In the genomic region with DNA sequence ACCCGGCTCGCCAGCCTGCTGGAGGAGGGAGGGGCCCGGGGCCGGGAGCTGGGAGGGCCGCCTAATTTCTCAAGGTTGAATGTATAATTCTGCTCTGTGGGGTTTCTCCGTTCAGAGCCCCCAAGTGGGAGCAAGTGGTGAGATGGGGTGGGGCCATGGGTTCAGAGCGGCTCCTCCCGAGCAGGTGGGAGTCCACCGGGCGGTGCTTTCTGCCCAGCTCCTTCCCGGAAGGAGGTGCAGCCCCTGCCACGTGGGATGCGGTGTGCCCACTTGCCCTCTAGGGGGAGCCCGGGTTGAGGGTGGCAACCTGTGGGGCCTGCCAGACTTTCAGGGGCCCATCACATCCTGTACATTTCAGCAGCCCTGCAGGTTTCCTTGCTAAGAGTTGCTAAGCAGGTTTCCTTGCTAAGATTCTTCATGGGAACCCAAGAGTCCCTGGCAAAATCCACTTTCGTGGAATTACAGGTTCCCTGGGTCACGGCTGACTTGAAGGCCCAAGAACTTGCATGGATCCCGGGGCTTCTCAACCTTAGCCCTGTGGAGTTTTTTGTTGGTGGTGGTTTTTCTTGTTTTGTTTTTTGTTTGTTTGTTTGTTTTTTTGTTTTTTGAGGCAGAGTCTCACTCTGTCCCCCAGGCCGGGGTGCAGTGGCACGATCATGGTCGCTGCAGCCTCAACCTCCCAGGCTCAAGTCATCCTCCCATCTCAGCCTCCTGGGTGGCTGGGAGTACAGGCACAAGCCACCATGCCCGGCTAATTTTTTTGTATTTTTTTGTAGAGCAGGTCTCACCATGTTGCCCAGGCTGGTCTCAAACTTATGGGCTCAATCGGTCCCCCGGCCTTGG, we compare ENCODE assay signal across 2 cellular contexts.
TF ChIP-seq lines count a peak whose summit lies in the region.

No MANE protein-coding gene starts in this region.

TF ChIP-seq in K562, 482 proteins besides CTCF, POLR2A, EP300 and RAD21 (continues in another document):
- TF ChIP-seq, protein P1, sequence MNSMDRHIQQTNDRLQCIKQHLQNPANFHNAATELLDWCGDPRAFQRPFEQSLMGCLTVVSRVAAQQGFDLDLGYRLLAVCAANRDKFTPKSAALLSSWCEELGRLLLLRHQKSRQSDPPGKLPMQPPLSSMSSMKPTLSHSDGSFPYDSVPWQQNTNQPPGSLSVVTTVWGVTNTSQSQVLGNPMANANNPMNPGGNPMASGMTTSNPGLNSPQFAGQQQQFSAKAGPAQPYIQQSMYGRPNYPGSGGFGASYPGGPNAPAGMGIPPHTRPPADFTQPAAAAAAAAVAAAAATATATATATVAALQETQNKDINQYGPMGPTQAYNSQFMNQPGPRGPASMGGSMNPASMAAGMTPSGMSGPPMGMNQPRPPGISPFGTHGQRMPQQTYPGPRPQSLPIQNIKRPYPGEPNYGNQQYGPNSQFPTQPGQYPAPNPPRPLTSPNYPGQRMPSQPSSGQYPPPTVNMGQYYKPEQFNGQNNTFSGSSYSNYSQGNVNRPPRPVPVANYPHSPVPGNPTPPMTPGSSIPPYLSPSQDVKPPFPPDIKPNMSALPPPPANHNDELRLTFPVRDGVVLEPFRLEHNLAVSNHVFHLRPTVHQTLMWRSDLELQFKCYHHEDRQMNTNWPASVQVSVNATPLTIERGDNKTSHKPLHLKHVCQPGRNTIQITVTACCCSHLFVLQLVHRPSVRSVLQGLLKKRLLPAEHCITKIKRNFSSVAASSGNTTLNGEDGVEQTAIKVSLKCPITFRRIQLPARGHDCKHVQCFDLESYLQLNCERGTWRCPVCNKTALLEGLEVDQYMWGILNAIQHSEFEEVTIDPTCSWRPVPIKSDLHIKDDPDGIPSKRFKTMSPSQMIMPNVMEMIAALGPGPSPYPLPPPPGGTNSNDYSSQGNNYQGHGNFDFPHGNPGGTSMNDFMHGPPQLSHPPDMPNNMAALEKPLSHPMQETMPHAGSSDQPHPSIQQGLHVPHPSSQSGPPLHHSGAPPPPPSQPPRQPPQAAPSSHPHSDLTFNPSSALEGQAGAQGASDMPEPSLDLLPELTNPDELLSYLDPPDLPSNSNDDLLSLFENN (IDR thresholded peaks at IDR 0.05; ENCODE audit: low read depth in 2 of 2, low read length in 2 of 2), result 0 out of 4 replicates have a peak, but pooled peaks of 1 of the 2 experiments have one; percentile 42
- TF ChIP-seq, protein P2, sequence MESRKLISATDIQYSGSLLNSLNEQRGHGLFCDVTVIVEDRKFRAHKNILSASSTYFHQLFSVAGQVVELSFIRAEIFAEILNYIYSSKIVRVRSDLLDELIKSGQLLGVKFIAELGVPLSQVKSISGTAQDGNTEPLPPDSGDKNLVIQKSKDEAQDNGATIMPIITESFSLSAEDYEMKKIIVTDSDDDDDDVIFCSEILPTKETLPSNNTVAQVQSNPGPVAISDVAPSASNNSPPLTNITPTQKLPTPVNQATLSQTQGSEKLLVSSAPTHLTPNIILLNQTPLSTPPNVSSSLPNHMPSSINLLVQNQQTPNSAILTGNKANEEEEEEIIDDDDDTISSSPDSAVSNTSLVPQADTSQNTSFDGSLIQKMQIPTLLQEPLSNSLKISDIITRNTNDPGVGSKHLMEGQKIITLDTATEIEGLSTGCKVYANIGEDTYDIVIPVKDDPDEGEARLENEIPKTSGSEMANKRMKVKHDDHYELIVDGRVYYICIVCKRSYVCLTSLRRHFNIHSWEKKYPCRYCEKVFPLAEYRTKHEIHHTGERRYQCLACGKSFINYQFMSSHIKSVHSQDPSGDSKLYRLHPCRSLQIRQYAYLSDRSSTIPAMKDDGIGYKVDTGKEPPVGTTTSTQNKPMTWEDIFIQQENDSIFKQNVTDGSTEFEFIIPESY (CRISPR knock-in tag; IDR thresholded peaks at IDR 0.05), result peak; percentile 42; the same call in 1 of the 2 replicates
- no peak for TF ChIP-seq ZNF586 (CRISPR knock-in tag; conservative IDR thresholded peaks at IDR 0.05)
- no peak for TF ChIP-seq HIVEP1 (CRISPR knock-in tag; IDR thresholded peaks at IDR 0.05)
- TF ChIP-seq SRSF1 (IDR thresholded peaks at IDR 0.05; ENCODE audit: low read depth, low read length), result no peak
- TF ChIP-seq SRSF9 (IDR thresholded peaks at IDR 0.05; ENCODE audit: borderline replicate concordance, low read depth, low read length), result no peak
- TF ChIP-seq ZNF23 (CRISPR knock-in tag; IDR thresholded peaks at IDR 0.05), result no peak
- no peak for TF ChIP-seq ZNF232 (CRISPR knock-in tag; IDR thresholded peaks at IDR 0.05)

TF ChIP-seq in HepG2, 621 proteins besides CTCF, POLR2A, EP300 and RAD21 (continued from another document and continues in another):
- TF ChIP-seq, protein P3, sequence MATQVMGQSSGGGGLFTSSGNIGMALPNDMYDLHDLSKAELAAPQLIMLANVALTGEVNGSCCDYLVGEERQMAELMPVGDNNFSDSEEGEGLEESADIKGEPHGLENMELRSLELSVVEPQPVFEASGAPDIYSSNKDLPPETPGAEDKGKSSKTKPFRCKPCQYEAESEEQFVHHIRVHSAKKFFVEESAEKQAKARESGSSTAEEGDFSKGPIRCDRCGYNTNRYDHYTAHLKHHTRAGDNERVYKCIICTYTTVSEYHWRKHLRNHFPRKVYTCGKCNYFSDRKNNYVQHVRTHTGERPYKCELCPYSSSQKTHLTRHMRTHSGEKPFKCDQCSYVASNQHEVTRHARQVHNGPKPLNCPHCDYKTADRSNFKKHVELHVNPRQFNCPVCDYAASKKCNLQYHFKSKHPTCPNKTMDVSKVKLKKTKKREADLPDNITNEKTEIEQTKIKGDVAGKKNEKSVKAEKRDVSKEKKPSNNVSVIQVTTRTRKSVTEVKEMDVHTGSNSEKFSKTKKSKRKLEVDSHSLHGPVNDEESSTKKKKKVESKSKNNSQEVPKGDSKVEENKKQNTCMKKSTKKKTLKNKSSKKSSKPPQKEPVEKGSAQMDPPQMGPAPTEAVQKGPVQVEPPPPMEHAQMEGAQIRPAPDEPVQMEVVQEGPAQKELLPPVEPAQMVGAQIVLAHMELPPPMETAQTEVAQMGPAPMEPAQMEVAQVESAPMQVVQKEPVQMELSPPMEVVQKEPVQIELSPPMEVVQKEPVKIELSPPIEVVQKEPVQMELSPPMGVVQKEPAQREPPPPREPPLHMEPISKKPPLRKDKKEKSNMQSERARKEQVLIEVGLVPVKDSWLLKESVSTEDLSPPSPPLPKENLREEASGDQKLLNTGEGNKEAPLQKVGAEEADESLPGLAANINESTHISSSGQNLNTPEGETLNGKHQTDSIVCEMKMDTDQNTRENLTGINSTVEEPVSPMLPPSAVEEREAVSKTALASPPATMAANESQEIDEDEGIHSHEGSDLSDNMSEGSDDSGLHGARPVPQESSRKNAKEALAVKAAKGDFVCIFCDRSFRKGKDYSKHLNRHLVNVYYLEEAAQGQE (IDR thresholded peaks at IDR 0.05; ENCODE audit: borderline replicate concordance in 1 of 2, low read depth in 1 of 2, low read length in 2 of 2), result no peak
- TF ChIP-seq REL (CRISPR knock-in tag; conservative IDR thresholded peaks at IDR 0.05) (no peak), ZNF552 (CRISPR knock-in tag; IDR thresholded peaks at IDR 0.05; ENCODE audit: borderline replicate concordance) (no peak), ZNF24 (IDR thresholded peaks at IDR 0.05) (no peak), NFE2 (CRISPR knock-in tag; IDR thresholded peaks at IDR 0.05) (no peak), BCL6 (CRISPR knock-in tag; IDR thresholded peaks at IDR 0.05) (peak; percentile 46; the same call in 1 of the 2 replicates), RARA (CRISPR knock-in tag; IDR thresholded peaks at IDR 0.05) (0 out of 2 replicates have a peak, but pooled peaks have one; percentile 14), ZNF331 (CRISPR knock-in tag; IDR thresholded peaks at IDR 0.05) (no peak), CC2D1A (CRISPR knock-in tag; IDR thresholded peaks at IDR 0.05) (no peak), IKZF4 (CRISPR knock-in tag; IDR thresholded peaks at IDR 0.05; ENCODE audit: borderline replicate concordance, low read depth, not compliant biosample characterization) (no peak), CENPT (CRISPR knock-in tag; IDR thresholded peaks at IDR 0.05; ENCODE audit: low read depth) (no peak), HDAC6 (IDR thresholded peaks at IDR 0.05; ENCODE audit: low read depth, low read length) (no peak), SNAI1 (CRISPR knock-in tag; IDR thresholded peaks at IDR 0.05; ENCODE audit: borderline replicate concordance) (no peak), KMT2B (CRISPR knock-in tag; IDR thresholded peaks at IDR 0.05) (no peak), SNAPC2 (CRISPR knock-in tag; IDR thresholded peaks at IDR 0.05) (no peak), GABPB1 (CRISPR knock-in tag; IDR thresholded peaks at IDR 0.05) (peak; percentile 74), ARNT2 (CRISPR knock-in tag; IDR thresholded peaks at IDR 0.05; ENCODE audit: low read depth) (peak; percentile 38; the same call in 1 of the 2 replicates), ZNF557 (CRISPR knock-in tag; IDR thresholded peaks at IDR 0.05) (no peak), ZFP37 (CRISPR knock-in tag; IDR thresholded peaks at IDR 0.05; ENCODE audit: borderline replicate concordance) (no peak), CCAR2 (optimal IDR thresholded peaks at IDR 0.05; ENCODE audit: low read depth, low read length) (peak; percentile 34), HOXA3 (CRISPR knock-in tag; IDR thresholded peaks at IDR 0.05) (peak; percentile 42; the same call in 1 of the 2 replicates), TEAD2 (CRISPR knock-in tag; IDR thresholded peaks at IDR 0.05) (no peak), ETV5 (CRISPR knock-in tag; IDR thresholded peaks at IDR 0.05; ENCODE audit: borderline replicate concordance) (peak; percentile 62), ZSCAN21 (CRISPR knock-in tag; IDR thresholded peaks at IDR 0.05; ENCODE audit: borderline replicate concordance) (no peak), YEATS4 (CRISPR knock-in tag; IDR thresholded peaks at IDR 0.05; ENCODE audit: borderline replicate concordance) (peak; percentile 69; the same call in 1 of the 2 replicates), ZNF264 (CRISPR knock-in tag; IDR thresholded peaks at IDR 0.05) (no peak)
- TF ChIP-seq, protein P4, sequence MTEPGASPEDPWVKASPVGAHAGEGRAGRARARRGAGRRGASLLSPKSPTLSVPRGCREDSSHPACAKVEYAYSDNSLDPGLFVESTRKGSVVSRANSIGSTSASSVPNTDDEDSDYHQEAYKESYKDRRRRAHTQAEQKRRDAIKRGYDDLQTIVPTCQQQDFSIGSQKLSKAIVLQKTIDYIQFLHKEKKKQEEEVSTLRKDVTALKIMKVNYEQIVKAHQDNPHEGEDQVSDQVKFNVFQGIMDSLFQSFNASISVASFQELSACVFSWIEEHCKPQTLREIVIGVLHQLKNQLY (CRISPR knock-in tag; IDR thresholded peaks at IDR 0.05), result peak; percentile 63; the same call in 1 of the 2 replicates
- TF ChIP-seq, protein P5, sequence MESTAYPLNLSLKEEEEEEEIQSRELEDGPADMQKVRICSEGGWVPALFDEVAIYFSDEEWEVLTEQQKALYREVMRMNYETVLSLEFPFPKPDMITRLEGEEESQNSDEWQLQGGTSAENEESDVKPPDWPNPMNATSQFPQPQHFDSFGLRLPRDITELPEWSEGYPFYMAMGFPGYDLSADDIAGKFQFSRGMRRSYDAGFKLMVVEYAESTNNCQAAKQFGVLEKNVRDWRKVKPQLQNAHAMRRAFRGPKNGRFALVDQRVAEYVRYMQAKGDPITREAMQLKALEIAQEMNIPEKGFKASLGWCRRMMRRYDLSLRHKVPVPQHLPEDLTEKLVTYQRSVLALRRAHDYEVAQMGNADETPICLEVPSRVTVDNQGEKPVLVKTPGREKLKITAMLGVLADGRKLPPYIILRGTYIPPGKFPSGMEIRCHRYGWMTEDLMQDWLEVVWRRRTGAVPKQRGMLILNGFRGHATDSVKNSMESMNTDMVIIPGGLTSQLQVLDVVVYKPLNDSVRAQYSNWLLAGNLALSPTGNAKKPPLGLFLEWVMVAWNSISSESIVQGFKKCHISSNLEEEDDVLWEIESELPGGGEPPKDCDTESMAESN (CRISPR knock-in tag; conservative IDR thresholded peaks at IDR 0.05), result no peak
- TF ChIP-seq, protein P6, sequence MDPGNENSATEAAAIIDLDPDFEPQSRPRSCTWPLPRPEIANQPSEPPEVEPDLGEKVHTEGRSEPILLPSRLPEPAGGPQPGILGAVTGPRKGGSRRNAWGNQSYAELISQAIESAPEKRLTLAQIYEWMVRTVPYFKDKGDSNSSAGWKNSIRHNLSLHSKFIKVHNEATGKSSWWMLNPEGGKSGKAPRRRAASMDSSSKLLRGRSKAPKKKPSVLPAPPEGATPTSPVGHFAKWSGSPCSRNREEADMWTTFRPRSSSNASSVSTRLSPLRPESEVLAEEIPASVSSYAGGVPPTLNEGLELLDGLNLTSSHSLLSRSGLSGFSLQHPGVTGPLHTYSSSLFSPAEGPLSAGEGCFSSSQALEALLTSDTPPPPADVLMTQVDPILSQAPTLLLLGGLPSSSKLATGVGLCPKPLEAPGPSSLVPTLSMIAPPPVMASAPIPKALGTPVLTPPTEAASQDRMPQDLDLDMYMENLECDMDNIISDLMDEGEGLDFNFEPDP (CRISPR knock-in tag; conservative IDR thresholded peaks at IDR 0.05), result no peak
- TF ChIP-seq, protein P7, sequence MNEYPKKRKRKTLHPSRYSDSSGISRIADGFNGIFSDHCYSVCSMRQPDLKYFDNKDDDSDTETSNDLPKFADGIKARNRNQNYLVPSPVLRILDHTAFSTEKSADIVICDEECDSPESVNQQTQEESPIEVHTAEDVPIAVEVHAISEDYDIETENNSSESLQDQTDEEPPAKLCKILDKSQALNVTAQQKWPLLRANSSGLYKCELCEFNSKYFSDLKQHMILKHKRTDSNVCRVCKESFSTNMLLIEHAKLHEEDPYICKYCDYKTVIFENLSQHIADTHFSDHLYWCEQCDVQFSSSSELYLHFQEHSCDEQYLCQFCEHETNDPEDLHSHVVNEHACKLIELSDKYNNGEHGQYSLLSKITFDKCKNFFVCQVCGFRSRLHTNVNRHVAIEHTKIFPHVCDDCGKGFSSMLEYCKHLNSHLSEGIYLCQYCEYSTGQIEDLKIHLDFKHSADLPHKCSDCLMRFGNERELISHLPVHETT (CRISPR knock-in tag; conservative IDR thresholded peaks at IDR 0.05), result no peak
- TF ChIP-seq, protein P8, sequence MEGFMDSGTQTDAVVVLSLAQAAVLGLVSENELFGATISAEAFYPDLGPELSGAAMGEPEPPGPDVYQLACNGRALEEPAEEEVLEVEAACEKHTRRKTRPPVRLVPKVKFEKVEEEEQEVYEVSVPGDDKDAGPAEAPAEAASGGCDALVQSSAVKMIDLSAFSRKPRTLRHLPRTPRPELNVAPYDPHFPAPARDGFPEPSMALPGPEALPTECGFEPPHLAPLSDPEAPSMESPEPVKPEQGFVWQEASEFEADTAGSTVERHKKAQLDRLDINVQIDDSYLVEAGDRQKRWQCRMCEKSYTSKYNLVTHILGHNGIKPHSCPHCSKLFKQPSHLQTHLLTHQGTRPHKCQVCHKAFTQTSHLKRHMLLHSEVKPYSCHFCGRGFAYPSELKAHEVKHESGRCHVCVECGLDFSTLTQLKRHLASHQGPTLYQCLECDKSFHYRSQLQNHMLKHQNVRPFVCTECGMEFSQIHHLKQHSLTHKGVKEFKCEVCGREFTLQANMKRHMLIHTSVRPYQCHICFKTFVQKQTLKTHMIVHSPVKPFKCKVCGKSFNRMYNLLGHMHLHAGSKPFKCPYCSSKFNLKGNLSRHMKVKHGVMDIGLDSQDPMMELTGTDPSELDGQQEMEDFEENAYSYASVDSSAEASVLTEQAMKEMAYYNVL (CRISPR knock-in tag; IDR thresholded peaks at IDR 0.05; ENCODE audit: borderline replicate concordance), result no peak
